ENCODE assay signal across 13 cellular contexts in genomic region chr13:85417807-85418206, GRCh38.
"Had no signal": no experiment of that assay in that cellular context is flagged by ENCODE, and none has a peak within 500 bp of the region (broad histone marks: within the 10 kb centered on the region; RNA-seq: fewer than 3 reads in every experiment).

No MANE protein-coding gene starts in this region.

- H3K27me3 ChIP-seq: gastrocnemius medialis, suprapubic skin, thyroid gland had no signal

- DNase-seq: effector memory CD4-positive, alpha-beta T cell; gastrocnemius medialis; islet precursor cell; mammary epithelial cell; natural killer cell; posterior cingulate gyrus; stimulated activated CD4-positive, alpha-beta T cell treated with anti-CD3 and anti-CD28 coated beads, Interleukin-12 subunit alpha, Interleukin-12 subunit beta, amount 100 ng/mL, for 4 hours; stimulated activated naive CD4-positive, alpha-beta T cell treated with Interleukin-2 at 50 U/mL for 16 hours; thyroid gland had no signal

- ATAC-seq: esophagus mucosa, gastrocnemius medialis, left lobe of liver, natural killer cell, sciatic nerve had no signal

- H3K27ac ChIP-seq: gastrocnemius medialis, suprapubic skin, thyroid gland had no signal

- H3K9me3 ChIP-seq: gastrocnemius medialis, suprapubic skin, thyroid gland had no signal

- H3K4me1 ChIP-seq: gastrocnemius medialis, suprapubic skin, thyroid gland had no signal

- H3K36me3 ChIP-seq: gastrocnemius medialis, suprapubic skin, thyroid gland had no signal

- H3K4me3 ChIP-seq: gastrocnemius medialis, suprapubic skin, thyroid gland had no signal
